7 cellular contexts compared by ENCODE assay signal in genomic region chr5:131068893-131069643, GRCh38.
DNase-seq lines count a peak whose midpoint lies in the region; ATAC-seq lines count a peak whose summit lies in the region.

No MANE protein-coding gene starts in this region.

- H3K27me3 Mint-ChIP-seq in activated CD4-positive, alpha-beta T cell treated with anti-CD3 and anti-CD28 coated beads, Interleukin-2, amount 10 ng/mL, durations not matched to agents 7 days and 5 days = no peaks in the 10 kb centered on the region
- no peaks in the 10 kb centered on the region for H3K27me3 Mint-ChIP-seq in stimulated activated naive B cell treated with anti-CD40 and anti-IgM and Interleukin-4, amounts not matched to agents 10 μg/mL and 1 μg/mL and 100 μg/mL, for 72 hours

- ATAC-seq in GM19328 (IDR thresholded peaks at IDR 0.05; ENCODE audit: unreplicated experiment) (peak; percentile 93), HG03095 (IDR thresholded peaks at IDR 0.05; ENCODE audit: unreplicated experiment) (peak; percentile 91)
- peak; percentile 98 for ATAC-seq in stimulated activated naive B cell treated with anti-CD40 and anti-IgM and Interleukin-4, amounts not matched to agents 10 μg/mL and 1 μg/mL and 100 μg/mL, for 72 hours (replicated peaks)

- peak; percentile 85 for DNase-seq in activated CD4-positive, alpha-beta T cell treated with anti-CD3 and anti-CD28 coated beads, Interleukin-2, amount 10 ng/mL, durations not matched to agents 7 days and 5 days
- DNase-seq in head of caudate nucleus (peak; percentile 25 to 92 (median 74)), NCI-H226 (no peak), T1000 (lab: John Stamatoyannopoulos, UW) (no peak)
- DNase-seq in stimulated activated naive B cell treated with anti-CD40 and anti-IgM and Interleukin-4, amounts not matched to agents 10 μg/mL and 1 μg/mL and 100 μg/mL, for 72 hours = peak; percentile 5

- intact Hi-C loops in head of caudate nucleus (cut with DNase I) = no loop called here

- H3K36me3 Mint-ChIP-seq in activated CD4-positive, alpha-beta T cell treated with anti-CD3 and anti-CD28 coated beads, Interleukin-2, amount 10 ng/mL, durations not matched to agents 7 days and 5 days (ENCODE audit: low read depth) = peaks cover 35% of the 10 kb centered on the region
- peaks cover 15 to 29% of the 10 kb centered on the region in 2 donors for H3K36me3 Mint-ChIP-seq in stimulated activated naive B cell treated with anti-CD40 and anti-IgM and Interleukin-4, amounts not matched to agents 10 μg/mL and 1 μg/mL and 100 μg/mL, for 72 hours

- H3K4me1 Mint-ChIP-seq in activated CD4-positive, alpha-beta T cell treated with anti-CD3 and anti-CD28 coated beads, Interleukin-2, amount 10 ng/mL, durations not matched to agents 7 days and 5 days = peaks cover 55% of the 10 kb centered on the region
- H3K4me1 Mint-ChIP-seq in stimulated activated naive B cell treated with anti-CD40 and anti-IgM and Interleukin-4, amounts not matched to agents 10 μg/mL and 1 μg/mL and 100 μg/mL, for 72 hours = peaks cover 35 to 49% of the 10 kb centered on the region in 2 donors

- H3K27ac Mint-ChIP-seq in activated CD4-positive, alpha-beta T cell treated with anti-CD3 and anti-CD28 coated beads, Interleukin-2, amount 10 ng/mL, durations not matched to agents 7 days and 5 days = peak overlapping the region; percentile 92
- no peak overlapping the region for H3K27ac Mint-ChIP-seq in stimulated activated naive B cell treated with anti-CD40 and anti-IgM and Interleukin-4, amounts not matched to agents 10 μg/mL and 1 μg/mL and 100 μg/mL, for 72 hours

- POLR2A ChIA-PET in activated CD4-positive, alpha-beta T cell treated with anti-CD3 and anti-CD28 coated beads, Interleukin-2, amount 10 ng/mL, durations not matched to agents 7 days and 5 days (lab: Charles Lee) = no interaction called here

- CTCF ChIA-PET in activated CD4-positive, alpha-beta T cell treated with anti-CD3 and anti-CD28 coated beads, Interleukin-2, amount 10 ng/mL, durations not matched to agents 7 days and 5 days (lab: Charles Lee) = no interaction called here

- H3K9me3 Mint-ChIP-seq in activated CD4-positive, alpha-beta T cell treated with anti-CD3 and anti-CD28 coated beads, Interleukin-2, amount 10 ng/mL, durations not matched to agents 7 days and 5 days = peaks cover 24% of the 10 kb centered on the region
- peaks cover 25 to 35% of the 10 kb centered on the region in 2 donors for H3K9me3 Mint-ChIP-seq in stimulated activated naive B cell treated with anti-CD40 and anti-IgM and Interleukin-4, amounts not matched to agents 10 μg/mL and 1 μg/mL and 100 μg/mL, for 72 hours

- peak overlapping the region; percentile 13 for H3K4me3 Mint-ChIP-seq in activated CD4-positive, alpha-beta T cell treated with anti-CD3 and anti-CD28 coated beads, Interleukin-2, amount 10 ng/mL, durations not matched to agents 7 days and 5 days
- no peak overlapping the region for H3K4me3 Mint-ChIP-seq in stimulated activated naive B cell treated with anti-CD40 and anti-IgM and Interleukin-4, amounts not matched to agents 10 μg/mL and 1 μg/mL and 100 μg/mL, for 72 hours

Comparison
In these comparisons a context has a peak if more than half of its experiments do, and no peak if none do; other contexts are left out.
1. DNase-seq: peak in activated CD4-positive, alpha-beta T cell treated with anti-CD3 and anti-CD28 coated beads, Interleukin-2, amount 10 ng/mL, durations not matched to agents 7 days and 5 days (single experiment), head of caudate nucleus (42 of 42) and stimulated activated naive B cell treated with anti-CD40 and anti-IgM and Interleukin-4, amounts not matched to agents 10 μg/mL and 1 μg/mL and 100 μg/mL, for 72 hours (single experiment); none in NCI-H226 (single experiment) and T1000 (single experiment).
2. Peak in every context shown above with its lines, with median percentiles within 50 percentile points of each other: ATAC-seq.